ENCODE assay signal across 24 cellular contexts in genomic region chr4:137430171-137430570, GRCh38.
DNase-seq lines count a peak whose midpoint lies in the region; ATAC-seq, FAIRE-seq and TF ChIP-seq lines count a peak whose summit lies in the region.
"Had no signal": no experiment of that assay in that cellular context is flagged by ENCODE, and none has a peak within 500 bp of the region (broad histone marks: within the 10 kb centered on the region; RNA-seq: fewer than 3 reads in every experiment).

No MANE protein-coding gene starts in this region.

- H3K4me1 ChIP-seq in PC-9 (replicated peaks; ENCODE audit: insufficient read depth): no peaks in the 10 kb centered on the region
- H3K4me1 ChIP-seq in GM12878 (ENCODE audit: control insufficient read depth, insufficient read depth, low read length): no peaks in the 10 kb centered on the region
- H3K4me1 ChIP-seq in testis: no peaks in the 10 kb centered on the region
- H3K4me1 ChIP-seq in left ventricle myocardium inferior: no peaks in the 10 kb centered on the region

- CTCF ChIA-PET in PC-9 (lab: Charles Lee) (no interaction called here), GM12878 (lab: Yijun Ruan, JAX) (interaction anchor here (0.5 kb wide), 1 partner anchor 389 kb away, joined by 3 read pairs; no protein-coding TSS in a partner anchor)

- 8% methylated on average over 4 of the region's 4 CpGs for WGBS in GM12878 (ENCODE audit: insufficient coverage, insufficient replicate concordance, low lambda C conversion rate, missing lambda C conversion rate)
- WGBS in testis, 2 donors: 71% methylated on average over 4 of the region's 4 CpGs

- H3K4me2 ChIP-seq in PC-9 (no peak overlapping the region), GM12878 (ENCODE audit: control insufficient read depth, insufficient read depth) (no peak overlapping the region)

- POLR2A ChIA-PET in PC-9 (lab: Charles Lee; ENCODE audit: unreplicated experiment) (no interaction called here), GM12878 (lab: Charles Lee) (no interaction called here)

- no peak overlapping the region for H3K27ac ChIP-seq in PC-9
- H3K27ac ChIP-seq in GM12878 (ENCODE audit: control insufficient read depth, insufficient read depth): no peak overlapping the region
- no peak overlapping the region for H3K27ac ChIP-seq in testis
- no peak overlapping the region for H3K27ac ChIP-seq in left ventricle myocardium inferior (replicated peaks)

- H3K36me3 ChIP-seq in PC-9 (ENCODE audit: low read depth) (no peaks in the 10 kb centered on the region), GM12878 (ENCODE audit: control insufficient read depth in 2 of 2, insufficient read depth in 2 of 2, low read length in 1 of 2) (no peaks in the 10 kb centered on the region), testis (ENCODE audit: low read depth, missing control alignments) (no peaks in the 10 kb centered on the region), left ventricle myocardium inferior (no peaks in the 10 kb centered on the region)
- H3K36me3 ChIP-seq: BE2C had no signal

- ATAC-seq in GM12878 (peak; percentile 47), GM18517 (IDR thresholded peaks at IDR 0.05; ENCODE audit: unreplicated experiment) (no peak)
- ATAC-seq: HepG2 had no signal

- TF ChIP-seq EP300 in GM12878 (IDR thresholded peaks at IDR 0.05; ENCODE audit: borderline replicate concordance in 1 of 2, control insufficient read depth in 1 of 2, low read depth in 2 of 2, low read length in 2 of 2): no peak

- no peaks in the 10 kb centered on the region for H3K27me3 ChIP-seq in PC-9 (ENCODE audit: insufficient read depth, low read depth)
- H3K27me3 ChIP-seq in GM12878 (replicated peaks in 1 of 2; ENCODE audit: control insufficient read depth in 2 of 2, insufficient read depth in 2 of 2, low read length in 1 of 2): no peaks in the 10 kb centered on the region
- H3K27me3 ChIP-seq in testis: no peaks in the 10 kb centered on the region
- H3K27me3 ChIP-seq in left ventricle myocardium inferior (ENCODE audit: low read depth): no peaks in the 10 kb centered on the region
- H3K27me3 ChIP-seq: BE2C had no signal

- TF ChIP-seq RAD21 in GM12878 (IDR thresholded peaks at IDR 0.05; ENCODE audit: insufficient read depth, low read depth, low read length): no peak

- H4K20me1 ChIP-seq in PC-9 (ENCODE audit: insufficient read depth) (no peaks in the 10 kb centered on the region), GM12878 (ENCODE audit: control insufficient read depth, insufficient read depth) (no peaks in the 10 kb centered on the region)

- H3K9ac ChIP-seq in GM12878 (ENCODE audit: control insufficient read depth, insufficient read depth, low read length): no peak overlapping the region

- no TSS peak for BruUV-seq in PC-9 (replicated peaks; lab: Mats Ljungman, UMichigan)
- no TSS peak for BruUV-seq in GM12878 (replicated peaks; lab: Mats Ljungman, UMichigan)

- SMC1A ChIA-PET in GM12878 (lab: Charles Lee; ENCODE audit: uncharacterized antibody, unreplicated experiment): no interaction called here

- no peak for FAIRE-seq in GM12878 (lab: Jason Lieb, UNC)
- FAIRE-seq: A204.1, G401.6, GM12892, GM18507, H1, HepG2 had no signal

- TF ChIP-seq POLR2A in GM12878 (IDR thresholded peaks at IDR 0.05; ENCODE audit: low read depth, low read length): no peak
- TF ChIP-seq POLR2A in testis (IDR thresholded peaks at IDR 0.05): no peak

- intact Hi-C loops in PC-9 (cut with micrococcal nuclease; ENCODE audit: unreplicated experiment) (no loop called here), GM12878 (cut with micrococcal nuclease; ENCODE audit: unreplicated experiment) (no loop called here), testis (cut with DNase I; ENCODE audit: low total_unique reads) (no loop called here), left ventricle myocardium inferior (cut with micrococcal nuclease) (no loop called here)

- H2AFZ ChIP-seq in PC-9 (peak overlapping the region; percentile 62; the same call in 1 of the 2 replicates), GM12878 (ENCODE audit: control insufficient read depth, low read depth, low read length) (no peak overlapping the region)

- DNase-seq in PC-9: no peak
- no peak for DNase-seq in GM12878 (ENCODE audit: low read depth, low spot score)
- peak; percentile 1 for DNase-seq in foreskin melanocyte
- DNase-seq in testis: peak; percentile 26
- no peak for DNase-seq in activated T-cell treated with anti-CD3 and anti-CD28 coated beads for 4 hours
- DNase-seq in activated CD8-positive, alpha-beta memory T cell treated with anti-CD3 and anti-CD28 coated beads for 24 hours: no peak
- no peak for DNase-seq in left ventricle myocardium inferior
- DNase-seq: ACHN; BE2C; C1 segment of cervical spinal cord; CD4-positive, CD25-positive, alpha-beta regulatory T cell; CD8-positive, alpha-beta memory T cell; COR-L47; DMS 273 treated with DMSO at 0.1 percent for 48 hours; DMS53; DND-41; H9 had no signal

- H3K9me3 ChIP-seq in PC-9 (ENCODE audit: insufficient read depth, low read depth) (no peaks in the 10 kb centered on the region), GM12878 (replicated peaks; ENCODE audit: control insufficient read depth, insufficient read depth, low read length) (no peaks in the 10 kb centered on the region), testis (no peaks in the 10 kb centered on the region), left ventricle myocardium inferior (replicated peaks) (peaks cover 13% of the 10 kb centered on the region)
- H3K9me3 ChIP-seq: BE2C had no signal

- no peaks in the 10 kb centered on the region for H3F3A ChIP-seq in PC-9 (ENCODE audit: insufficient read depth, low read depth)

- no peak overlapping the region for H3K4me3 ChIP-seq in PC-9
- H3K4me3 ChIP-seq in GM12878: no peak overlapping the region
- H3K4me3 ChIP-seq in testis: no peak overlapping the region
- H3K4me3 ChIP-seq in left ventricle myocardium inferior: no peak overlapping the region

- no peaks in the 10 kb centered on the region for H3K79me2 ChIP-seq in PC-9 (ENCODE audit: low read depth)
- no peaks in the 10 kb centered on the region for H3K79me2 ChIP-seq in GM12878 (ENCODE audit: control insufficient read depth, insufficient read depth, low read length)

- no peaks in the 10 kb centered on the region for H3K9me2 ChIP-seq in PC-9 (ENCODE audit: insufficient read depth)

- RAD21 ChIA-PET in GM12878 (lab: Charles Lee; ENCODE audit: unreplicated experiment): no interaction called here

- TF ChIP-seq CTCF in PC-9 (conservative IDR thresholded peaks at IDR 0.05) (no peak), GM12878 (IDR thresholded peaks at IDR 0.05 in 2 of 3, conservative IDR thresholded peaks at IDR 0.05 in 1 of 3; ENCODE audit: control insufficient read depth in 2 of 3, extremely low read depth in 1 of 3, insufficient read depth in 1 of 3, low read depth in 3 of 3, low read length in 3 of 3) (no peak), testis (IDR thresholded peaks at IDR 0.05) (no peak), left ventricle myocardium inferior (IDR thresholded peaks at IDR 0.05; ENCODE audit: borderline replicate concordance) (no peak)

- in situ Hi-C loops in GM12878 (cut with MboI): no loop called here

TF ChIP-seq in GM12878, 131 proteins besides CTCF, POLR2A, EP300 and RAD21 (continues in another document):
- TF ChIP-seq MYC (IDR thresholded peaks at IDR 0.05; ENCODE audit: insufficient read depth, insufficient read length, insufficient replicate concordance, low read length, severe bottlenecking) (no peak), CHD1 (IDR thresholded peaks at IDR 0.05; ENCODE audit: low read depth, low read length) (no peak), MAX (IDR thresholded peaks at IDR 0.05; ENCODE audit: low read depth, low read length) (no peak), NKRF (conservative IDR thresholded peaks at IDR 0.05) (no peak), JUNB (IDR thresholded peaks at IDR 0.05) (no peak), ZSCAN29 (IDR thresholded peaks at IDR 0.05) (no peak), SUPT20H (IDR thresholded peaks at IDR 0.05; ENCODE audit: borderline replicate concordance, control insufficient read depth, low read depth, low read length) (no peak)

Comparison
In these comparisons a context has a peak if more than half of its experiments do, and no peak if none do; other contexts are left out.
1. DNase-seq: peak in foreskin melanocyte (single experiment) and testis (single experiment); none in PC-9 (0 of 2), GM12878 (single experiment), activated T-cell treated with anti-CD3 and anti-CD28 coated beads for 4 hours (single experiment), activated CD8-positive, alpha-beta memory T cell treated with anti-CD3 and anti-CD28 coated beads for 24 hours (single experiment) and left ventricle myocardium inferior (single experiment).